Comparison of ENCODE assay signal across 23 cellular contexts in the genomic region with DNA sequence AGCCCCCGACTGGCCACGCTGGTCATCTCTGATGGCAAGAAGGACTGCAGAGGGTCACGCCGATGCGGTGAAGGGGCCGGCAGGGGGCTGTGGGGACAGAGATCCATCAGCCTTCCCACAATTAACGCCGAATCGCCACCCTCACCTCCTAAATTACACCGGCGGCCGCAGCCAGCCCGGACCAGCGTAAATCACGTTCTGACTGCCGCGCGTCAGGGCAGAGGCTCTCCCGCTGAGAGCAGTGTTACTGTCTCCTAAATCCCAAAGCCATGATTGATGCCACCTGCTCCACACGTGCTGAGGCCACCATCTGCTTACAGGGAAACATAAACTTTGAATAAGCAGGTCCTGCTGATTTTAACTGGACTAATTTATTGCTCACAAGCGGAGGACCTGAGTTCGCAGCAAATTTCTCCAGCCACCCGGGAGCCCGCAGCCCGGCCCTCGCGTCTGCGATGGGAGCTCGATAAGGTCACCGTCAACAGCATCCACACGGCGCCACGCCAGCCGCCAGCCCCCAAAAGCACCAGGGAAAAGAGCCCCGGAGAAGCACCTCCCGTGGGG.
A peak's percentile ranks its signal among the peaks of the same experiment; 100 is the strongest.
DNase-seq lines count a peak whose midpoint lies in the region; ATAC-seq lines count a peak whose summit lies in the region.
"Had no signal": no experiment of that assay in that cellular context is flagged by ENCODE, and none has a peak within 500 bp of the region (broad histone marks: within the 10 kb centered on the region; RNA-seq: fewer than 3 reads in every experiment).

No MANE protein-coding gene starts in this region.

- peak; percentile 36 for DNase-seq in Right ventricle myocardium superior
- no peak for DNase-seq in cardiac septum (ENCODE audit: low spot score)
- peak; percentile 58 for DNase-seq in SK-N-DZ (ENCODE audit: low spot score)
- peak in 2 of 3 donors; percentile 5 to 35 for DNase-seq in right cardiac atrium
- DNase-seq in aorta, result peak; percentile 28 to 74
- no peak for DNase-seq in cerebellar nuclear complex (lab: John Stamatoyannopoulos, UW)
- no peak for DNase-seq in effector CD8-positive, alpha-beta T cell (lab: John Stamatoyannopoulos, UW)
- no peak for DNase-seq in amniotic stem cell (lab: John Stamatoyannopoulos, UW)
- DNase-seq: activated B cell treated with CpG ODN at 0.5 μM for 24 hours; activated T-cell treated with anti-CD3 and anti-CD28 coated beads, Interleukin-2, amount 50 U/mL, for 48 hours; body of pancreas; CD4-positive, alpha-beta T cell; cortex of kidney; DND-41; foreskin keratinocyte; Karpas-422; NCI-H1048; NCI-H774; stimulated activated CD4-positive, alpha-beta T cell treated with anti-CD3 and anti-CD28 coated beads, Interleukin-15, amount 100 ng/mL, for 24 hours had no signal

- ATAC-seq in Right ventricle myocardium superior (ENCODE audit: poor library complexity) (no peak), right cardiac atrium (no peak), aorta (ENCODE audit: low FRiP score) (no peak)
- ATAC-seq: activated naive CD4-positive, alpha-beta T cell treated with anti-CD3 and anti-CD28 coated beads, Interleukin-2, amount 50 U/mL, for 72 hours; body of pancreas; foreskin keratinocyte; Panc1 had no signal

- H3K4me3 ChIP-seq in right cardiac atrium (ENCODE audit: low read length), result no peak overlapping the region
- H3K4me3 ChIP-seq in aorta (ENCODE audit: low read length in 2 of 2), result no peak overlapping the region
- H3K4me3 ChIP-seq: body of pancreas, thoracic aorta had no signal

- 64% methylated on average over 36 of the region's 36 CpGs for WGBS in right cardiac atrium
- 7 to 15% methylated on average over 36 of the region's 36 CpGs for WGBS in aorta, 2 donors

- H3K9me3 ChIP-seq in right cardiac atrium (ENCODE audit: control insufficient read depth, low read length), result no peaks in the 10 kb centered on the region
- H3K9me3 ChIP-seq in aorta (ENCODE audit: control insufficient read depth, low read length), result peaks cover 2% of the 10 kb centered on the region
- H3K9me3 ChIP-seq: body of pancreas, neutrophil, thoracic aorta had no signal

- no peaks in the 10 kb centered on the region for H3K27me3 ChIP-seq in right cardiac atrium (ENCODE audit: control insufficient read depth, insufficient read depth)
- no peaks in the 10 kb centered on the region for H3K27me3 ChIP-seq in aorta (ENCODE audit: control insufficient read depth in 1 of 2, insufficient read depth in 2 of 2, low read length in 1 of 2)

- H3K27ac ChIP-seq in right cardiac atrium (ENCODE audit: low read length), result no peak overlapping the region
- H3K27ac ChIP-seq in aorta (ENCODE audit: low read depth in 1 of 2, low read length in 2 of 2), result no peak overlapping the region
- H3K27ac ChIP-seq: body of pancreas, foreskin keratinocyte, neutrophil, thoracic aorta had no signal

- intact Hi-C loops in Right ventricle myocardium superior (cut with DNase I), result no loop called here
- intact Hi-C loops in cardiac septum (cut with DNase I), result no loop called here
- intact Hi-C loops in right cardiac atrium (cut with DNase I), result no loop called here
- intact Hi-C loops in aorta (cut with DNase I), result no loop called here

- H3K4me1 ChIP-seq in right cardiac atrium (ENCODE audit: control insufficient read depth, insufficient read depth, low read length) (no peaks in the 10 kb centered on the region), aorta (ENCODE audit: control insufficient read depth in 1 of 2, insufficient read depth in 2 of 2, low read length in 2 of 2) (no peaks in the 10 kb centered on the region)
- H3K4me1 ChIP-seq: body of pancreas, foreskin keratinocyte had no signal

- H3K36me3 ChIP-seq in aorta (ENCODE audit: control insufficient read depth in 1 of 2, insufficient read depth in 2 of 2, low read length in 1 of 2), result no peaks in the 10 kb centered on the region
- H3K36me3 ChIP-seq: neutrophil, thoracic aorta had no signal

Comparison
In these comparisons a context has a peak if more than half of its experiments do, and no peak if none do; other contexts are left out.
1. DNase-seq: peak in Right ventricle myocardium superior (single experiment), SK-N-DZ (single experiment), right cardiac atrium (2 of 3) and aorta (2 of 2); none in cardiac septum (single experiment), cerebellar nuclear complex (0 of 2), effector CD8-positive, alpha-beta T cell (single experiment) and amniotic stem cell (single experiment).